ENCODE assay signal across 29 cellular contexts in the genomic region with DNA sequence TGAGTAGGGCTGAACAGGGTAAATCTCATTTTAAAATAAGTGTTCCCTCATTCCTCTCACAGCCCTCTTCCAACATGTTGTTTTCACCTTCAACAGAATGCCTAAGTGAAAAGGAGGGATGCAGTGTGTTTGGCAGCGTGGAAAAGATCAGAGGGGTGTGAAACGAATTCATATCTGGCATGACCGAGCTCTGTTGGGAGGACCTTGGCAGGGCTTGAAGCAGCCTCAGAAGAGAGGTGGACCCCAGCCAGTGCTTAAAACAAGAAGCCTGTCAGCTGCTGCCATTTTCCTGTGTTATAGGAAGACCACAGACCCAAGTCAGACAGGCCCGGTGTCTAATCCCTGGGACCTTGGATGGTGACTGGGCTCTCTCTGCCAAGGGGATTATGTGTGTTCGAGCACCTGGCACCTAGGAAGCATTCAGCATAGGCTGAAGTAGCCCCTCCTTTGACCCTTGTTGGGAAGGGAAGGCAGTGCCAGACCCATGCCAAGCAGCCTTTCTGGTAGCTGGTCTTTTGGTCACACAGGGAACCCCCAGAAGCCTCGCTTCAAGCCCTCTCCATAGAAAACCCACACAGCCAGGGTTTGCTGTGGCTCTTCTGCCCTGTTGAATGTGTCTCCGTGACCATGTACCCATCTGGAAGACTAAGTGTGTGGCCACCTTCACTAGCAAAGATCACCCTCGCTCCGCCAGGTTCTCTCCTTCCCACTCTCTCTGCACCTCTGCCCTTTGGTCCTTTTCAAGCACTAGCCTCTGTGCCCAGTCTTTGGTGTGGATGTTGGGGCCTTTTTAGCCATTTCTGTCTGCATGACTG.
DNase-seq lines count a peak whose midpoint lies in the region; ATAC-seq and TF ChIP-seq lines count a peak whose summit lies in the region.
"Had no signal": no experiment of that assay in that cellular context is flagged by ENCODE, and none has a peak within 500 bp of the region (broad histone marks: within the 10 kb centered on the region; RNA-seq: fewer than 3 reads in every experiment).

No MANE protein-coding gene starts in this region.

- H3K36me3 Mint-ChIP-seq in brain, result no peaks in the 10 kb centered on the region
- H3K36me3 Mint-ChIP-seq: activated naive CD8-positive, alpha-beta T cell treated with anti-CD3 and anti-CD28 coated beads for 36 hours had no signal

- WGBS in gastroesophageal sphincter (ENCODE audit: low coverage in 1 of 2), 2 donors, result 58 to 100% methylated on average over 1 to 6 of the region's 9 CpGs

- ATAC-seq in gastroesophageal sphincter (no peak), upper lobe of right lung (no peak)
- ATAC-seq: activated CD4-positive, alpha-beta T cell treated with anti-CD3 and anti-CD28 coated beads for 36 hours; activated CD8-positive, alpha-beta T cell treated with anti-CD3 and anti-CD28 coated beads, Interleukin-2, amount 10 ng/mL, durations not matched to agents 7 days and 5 days; K562; Panc1 had no signal

- peak; percentile 41 for DNase-seq in mesenteric fat pad (ENCODE audit: low spot score)
- peak; percentile 35 for DNase-seq in upper lobe of right lung
- no peak for DNase-seq in NOMO-1 (lab: John Stamatoyannopoulos, UW; ENCODE audit: unreplicated experiment in 2 of 2)
- no peak for DNase-seq in activated T-cell treated with anti-CD3 and anti-CD28 coated beads, Interleukin-2, amount 50 U/mL, for 1 hour
- DNase-seq in NK-92 (lab: John Stamatoyannopoulos, UW; ENCODE audit: unreplicated experiment), result no peak
- DNase-seq: activated CD4-positive, alpha-beta T cell treated with anti-CD3 and anti-CD28 coated beads for 36 hours; activated CD8-positive, alpha-beta T cell treated with anti-CD3 and anti-CD28 coated beads, Interleukin-2, amount 10 ng/mL, durations not matched to agents 7 days and 5 days; activated gamma-delta T cell; activated naive CD8-positive, alpha-beta T cell treated with anti-CD3 and anti-CD28 coated beads for 36 hours; activated T-cell treated with anti-CD3 and anti-CD28 coated beads for 4 hours; C1 segment of cervical spinal cord; COR-L47; cortex of kidney; DMS53; effector memory CD4-positive, alpha-beta T cell; glutamatergic neuron; NCI-H1092; NCI-H1694 treated with DMSO at 0.1 percent for 48 hours; NCI-H510A treated with DMSO at 0.1 percent for 48 hours; SHP77 treated with DMSO at 0.1 percent for 48 hours had no signal

- peak overlapping the region in 1 of 5 experiments; percentile 25 for H3K4me3 Mint-ChIP-seq in brain
- H3K4me3 Mint-ChIP-seq: activated CD4-positive, alpha-beta T cell treated with anti-CD3 and anti-CD28 coated beads for 36 hours; activated CD8-positive, alpha-beta T cell treated with anti-CD3 and anti-CD28 coated beads, Interleukin-2, amount 10 ng/mL, durations not matched to agents 7 days and 5 days; activated naive CD8-positive, alpha-beta T cell treated with anti-CD3 and anti-CD28 coated beads for 36 hours; natural killer cell treated with Interleukin-12 subunit alpha and Interleukin-12 subunit beta and Interleukin-15 and Interleukin-18, amount 100 ng/mL, for 72 hours; stimulated activated naive CD8-positive, alpha-beta T cell treated with anti-CD3 and anti-CD28 coated beads, Interleukin-15, Interleukin-2, amounts not matched to agents 100 ng/mL and 50 ng/mL, for 24 hours; T-helper 2 cell treated with Interferon-gamma antibody and Interleukin-4, amounts not matched to agents 5 μg/mL and 100 μg/mL, for 36 hours had no signal

- no peaks in the 10 kb centered on the region for H3K27me3 ChIP-seq in gastroesophageal sphincter
- no peaks in the 10 kb centered on the region for H3K27me3 ChIP-seq in upper lobe of right lung
- H3K27me3 ChIP-seq: tibial nerve had no signal

- peak overlapping the region in 3 of 4 donors; percentile 2 to 13 (median 10) for H3K27ac ChIP-seq in gastroesophageal sphincter
- H3K27ac ChIP-seq in upper lobe of right lung, result no peak overlapping the region
- H3K27ac ChIP-seq: tibial nerve had no signal

- H3K4me1 Mint-ChIP-seq in brain, result peaks cover 15% of the 10 kb centered on the region
- H3K4me1 Mint-ChIP-seq: activated CD4-positive, alpha-beta T cell treated with anti-CD3 and anti-CD28 coated beads for 36 hours; activated naive CD8-positive, alpha-beta T cell treated with anti-CD3 and anti-CD28 coated beads for 36 hours had no signal

- intact Hi-C loops in upper lobe of right lung (cut with DNase I), result no loop called here

- TF ChIP-seq POLR2A in gastroesophageal sphincter (IDR thresholded peaks at IDR 0.05), result no peak

- peak overlapping the region in 4 of 5 experiments; percentile 37 to 87 (median 48) for H3K27ac Mint-ChIP-seq in brain
- H3K27ac Mint-ChIP-seq: activated CD4-positive, alpha-beta T cell treated with anti-CD3 and anti-CD28 coated beads for 36 hours; activated CD8-positive, alpha-beta T cell treated with anti-CD3 and anti-CD28 coated beads, Interleukin-2, amount 10 ng/mL, durations not matched to agents 7 days and 5 days; activated naive CD8-positive, alpha-beta T cell treated with anti-CD3 and anti-CD28 coated beads for 36 hours; natural killer cell treated with Interleukin-12 subunit alpha and Interleukin-12 subunit beta and Interleukin-15 and Interleukin-18, amount 100 ng/mL, for 72 hours; stimulated activated naive CD8-positive, alpha-beta T cell treated with anti-CD3 and anti-CD28 coated beads, Interleukin-15, Interleukin-2, amounts not matched to agents 100 ng/mL and 50 ng/mL, for 24 hours; T-helper 2 cell treated with Interferon-gamma antibody and Interleukin-4, amounts not matched to agents 5 μg/mL and 100 μg/mL, for 36 hours had no signal

- H3K4me1 ChIP-seq in gastroesophageal sphincter (peaks cover 0 to 28% (median 5%) of the 10 kb centered on the region in 3 donors), upper lobe of right lung (peaks cover 3% of the 10 kb centered on the region)

- H3K4me3 ChIP-seq in gastroesophageal sphincter (no peak overlapping the region), upper lobe of right lung (no peak overlapping the region)
- H3K4me3 ChIP-seq: K562, skin epidermis, tibial nerve had no signal

- H3K36me3 ChIP-seq in gastroesophageal sphincter (no peaks in the 10 kb centered on the region), upper lobe of right lung (no peaks in the 10 kb centered on the region)
- H3K36me3 ChIP-seq: tibial nerve had no signal

- H3K9me3 Mint-ChIP-seq in brain, result peaks cover 0 to 4% (median 3%) of the 10 kb centered on the region in 5 experiments
- H3K9me3 Mint-ChIP-seq: natural killer cell treated with Interleukin-12 subunit alpha and Interleukin-12 subunit beta and Interleukin-15 and Interleukin-18, amount 100 ng/mL, for 72 hours had no signal

- TF ChIP-seq CTCF in brain (conservative IDR thresholded peaks at IDR 0.05) (no peak), gastroesophageal sphincter (IDR thresholded peaks at IDR 0.05) (no peak), upper lobe of right lung (IDR thresholded peaks at IDR 0.05) (no peak)

- H3K9me3 ChIP-seq in gastroesophageal sphincter, result no peaks in the 10 kb centered on the region
- no peaks in the 10 kb centered on the region for H3K9me3 ChIP-seq in upper lobe of right lung
- H3K9me3 ChIP-seq: tibial nerve had no signal

- peaks cover 13% of the 10 kb centered on the region for H3K27me3 Mint-ChIP-seq in brain
- H3K27me3 Mint-ChIP-seq: activated CD4-positive, alpha-beta T cell treated with anti-CD3 and anti-CD28 coated beads for 36 hours; activated naive CD8-positive, alpha-beta T cell treated with anti-CD3 and anti-CD28 coated beads for 36 hours; stimulated activated naive CD8-positive, alpha-beta T cell treated with anti-CD3 and anti-CD28 coated beads, Interleukin-15, Interleukin-2, amounts not matched to agents 100 ng/mL and 50 ng/mL, for 24 hours had no signal

- TF ChIP-seq EP300 in gastroesophageal sphincter (IDR thresholded peaks at IDR 0.05), result no peak

Comparison
In these comparisons a context has a peak if more than half of its experiments do, and no peak if none do; other contexts are left out.
1. DNase-seq: peak in mesenteric fat pad (single experiment) and upper lobe of right lung (single experiment); none in NOMO-1 (0 of 2), activated T-cell treated with anti-CD3 and anti-CD28 coated beads, Interleukin-2, amount 50 U/mL, for 1 hour (single experiment) and NK-92 (single experiment).